In the genomic region with DNA sequence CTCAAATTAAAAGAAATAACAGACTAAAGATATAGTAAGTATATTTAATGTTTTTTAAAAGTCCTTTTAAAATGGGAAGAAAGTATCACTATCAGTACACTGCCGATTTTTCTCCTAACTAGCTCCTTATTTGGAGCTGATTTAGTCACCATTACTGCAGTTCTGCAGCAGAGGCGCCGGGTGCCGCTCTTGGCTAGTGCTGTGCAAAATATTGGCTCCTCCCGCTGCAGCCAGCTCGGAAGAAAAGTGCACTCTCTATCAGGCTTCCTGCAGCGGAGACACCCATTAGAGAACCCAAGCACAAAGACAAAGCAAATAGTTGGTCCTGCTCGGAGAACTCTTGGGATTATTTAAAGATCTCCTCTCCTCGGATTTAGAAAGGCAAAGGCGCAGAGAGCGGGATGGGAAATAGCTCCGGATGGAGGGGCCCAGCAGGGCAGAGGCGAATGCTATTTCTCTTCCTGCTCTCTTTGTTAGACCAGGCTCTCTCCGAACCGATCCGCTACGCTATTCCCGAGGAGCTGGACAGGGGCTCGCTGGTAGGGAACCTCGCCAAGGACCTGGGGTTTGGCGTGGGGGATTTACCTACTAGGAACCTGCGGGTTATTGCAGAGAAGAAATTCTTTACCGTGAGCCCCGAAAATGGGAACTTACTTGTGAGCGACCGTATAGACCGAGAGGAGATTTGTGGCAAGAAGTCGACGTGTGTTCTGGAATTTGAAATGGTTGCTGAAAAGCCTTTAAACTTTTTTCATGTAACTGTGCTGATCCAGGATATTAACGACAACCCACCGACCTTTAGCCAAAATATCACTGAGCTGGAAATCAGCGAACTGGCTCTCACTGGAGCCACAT, we compare ENCODE assay signal across 8 cellular contexts. TPM values are rescaled to one million over a fixed set of nuclear protein-coding genes. Genes with fewer than 3 reads are reported as not detected.
A peak's percentile ranks its signal among the peaks of the same experiment; 100 is the strongest.
DNase-seq lines count a peak whose midpoint lies in the region; ATAC-seq, FAIRE-seq and TF ChIP-seq lines count a peak whose summit lies in the region.

A gene (plus strand): TSS at position 249 of the 855 bp plus-strand sequence. CDS start 153 bp downstream, at position 402.

- H3K79me2 ChIP-seq in smooth muscle cell (ENCODE audit: low read depth): no peaks in the 10 kb centered on the region

- H3K4me1 ChIP-seq in adipocyte (ENCODE audit: control insufficient read depth, insufficient read depth, low read length) (peaks cover 4% of the 10 kb centered on the region), kidney (ENCODE audit: control insufficient read depth in 1 of 2, insufficient read depth in 1 of 2, low read depth in 1 of 2, low read length in 2 of 2) (no peaks in the 10 kb centered on the region), smooth muscle cell (ENCODE audit: low read depth) (no peaks in the 10 kb centered on the region), uterus (no peaks in the 10 kb centered on the region)

- H3K9ac ChIP-seq in adipocyte (ENCODE audit: low read length) (peak within 1 kb of the TSS; percentile 73), kidney (ENCODE audit: low read length in 2 of 2) (no peak within 1 kb of the TSS), smooth muscle cell (ENCODE audit: low read depth) (no peak within 1 kb of the TSS)

- WGBS in smooth muscle cell (ENCODE audit: low lambda C conversion rate): 89% methylated on average over 32 of the region's 32 CpGs

- FAIRE-seq in kidney (lab: Jason Lieb, UNC): no peak

- TF ChIP-seq POLR2A in uterus (IDR thresholded peaks at IDR 0.05): no peak

- no peak within 1 kb of the TSS for H3K4me2 ChIP-seq in smooth muscle cell

- H3K27me3 ChIP-seq in adipocyte (replicated peaks; ENCODE audit: control insufficient read depth, insufficient read depth, low read length) (peaks cover 21% of the 10 kb centered on the region), smooth muscle cell (ENCODE audit: low read depth) (no peaks in the 10 kb centered on the region), uterus (no peaks in the 10 kb centered on the region)

- H3K9me3 ChIP-seq in adipocyte (ENCODE audit: control insufficient read depth, low read length) (peaks cover 69% of the 10 kb centered on the region), kidney (ENCODE audit: control insufficient read depth in 1 of 2, low read length in 2 of 2) (peaks cover 28 to 63% of the 10 kb centered on the region in 2 donors), smooth muscle cell (replicated peaks; ENCODE audit: low read depth) (peaks cover 15% of the 10 kb centered on the region), uterus (peaks cover 5 to 95% of the 10 kb centered on the region in 2 donors)

- H3K27ac ChIP-seq in kidney (ENCODE audit: low read depth in 2 of 2, low read length in 2 of 2) (no peak within 1 kb of the TSS), smooth muscle cell (ENCODE audit: low read depth) (no peak within 1 kb of the TSS), uterus (no peak within 1 kb of the TSS)

- intact Hi-C loops in kidney (cut with DNase I) (no loop called here), uterus (cut with DNase I; ENCODE audit: low total_unique reads) (no loop called here)

- no peak within 1 kb of the TSS for H2AFZ ChIP-seq in smooth muscle cell (ENCODE audit: low read depth)

- no peaks in the 10 kb centered on the region for H3K36me3 ChIP-seq in adipocyte (ENCODE audit: control insufficient read depth, insufficient read depth, low read length, severe bottlenecking)
- H3K36me3 ChIP-seq in kidney (ENCODE audit: control insufficient read depth in 1 of 2, insufficient read depth in 2 of 2, low read length in 2 of 2): no peaks in the 10 kb centered on the region
- H3K36me3 ChIP-seq in smooth muscle cell (ENCODE audit: low read depth): no peaks in the 10 kb centered on the region
- no peaks in the 10 kb centered on the region for H3K36me3 ChIP-seq in uterus

- H3F3A ChIP-seq in smooth muscle cell (ENCODE audit: low read depth): no peaks in the 10 kb centered on the region

- no peaks in the 10 kb centered on the region for H4K20me1 ChIP-seq in smooth muscle cell (ENCODE audit: low read depth)

- H3K4me3 ChIP-seq in adipocyte (ENCODE audit: low read length): peak within 1 kb of the TSS; percentile 80
- peak within 1 kb of the TSS; percentile 16 to 30 for H3K4me3 ChIP-seq in kidney (ENCODE audit: low read length in 2 of 2)
- H3K4me3 ChIP-seq in smooth muscle cell: no peak within 1 kb of the TSS
- no peak within 1 kb of the TSS for H3K4me3 ChIP-seq in uterus

- peak; percentile 58 for ATAC-seq in GM19467 (IDR thresholded peaks at IDR 0.05; ENCODE audit: unreplicated experiment)

- DNase-seq in CD1c-positive myeloid dendritic cell (ENCODE audit: extremely low spot score): peak; percentile 31
- DNase-seq in HT-29 (ENCODE audit: low spot score): peak; percentile 43
- peak; percentile 19 for DNase-seq in adipocyte (ENCODE audit: low read depth)
- no peak for DNase-seq in kidney
- no peak for DNase-seq in smooth muscle cell (lab: John Stamatoyannopoulos, UW; ENCODE audit: unreplicated experiment)
- no peak for DNase-seq in uterus
- DNase-seq in NCI-H1417 treated with DMSO at 0.1 percent for 48 hours (lab: John Stamatoyannopoulos, UW): no peak

- TF ChIP-seq CTCF in kidney (IDR thresholded peaks at IDR 0.05; ENCODE audit: borderline replicate concordance, extremely low read depth, insufficient read depth): peak; percentile 24
- TF ChIP-seq CTCF in smooth muscle cell (IDR thresholded peaks at IDR 0.05; ENCODE audit: borderline replicate concordance, insufficient read depth, poor library complexity, severe bottlenecking): no peak
- no peak for TF ChIP-seq CTCF in uterus (IDR thresholded peaks at IDR 0.05)

RNA-seq across cellular contexts. Expression of the gene that starts here (rescaled TPM):
- 0.41 and 0.47 TPM in 2 replicates for total RNA-seq in HT-29 (2014; rRNA removed; shearing (Covaris generic))
- total RNA-seq in kidney (4.4 TPM), smooth muscle cell (0.40 TPM in 1 of 2 replicates, not detected in the other), uterus (10 to 100 TPM in 2 of 4 donors, 1 to 10 TPM in 1, under 1 TPM in 1; 0.59 to 14.1 (median 8.1) TPM)
- polyA plus RNA-seq in kidney (ENCODE audit: insufficient read depth, low read depth, low replicate concordance) (0.15 TPM), smooth muscle cell (not detected in 2 replicates)

Comparison
In these comparisons a context has a peak if more than half of its experiments do, and no peak if none do; other contexts are left out.
1. Peak in DNase-seq in HT-29; RNA of the gene not detected or under 1 TPM.
2. DNase-seq: peak in CD1c-positive myeloid dendritic cell (single experiment) and adipocyte (single experiment); none in kidney (single experiment), smooth muscle cell (single experiment), uterus (0 of 2) and NCI-H1417 treated with DMSO at 0.1 percent for 48 hours (single experiment).
3. H3K4me3 ChIP-seq: peak in adipocyte (single experiment) and kidney (2 of 2); none in smooth muscle cell (single experiment) and uterus (0 of 2).